Comparison of ENCODE assay signal across 1 cellular context in genomic region chr2:129821445-129821844, GRCh38.
TF ChIP-seq lines count a peak whose summit lies in the region.

No MANE protein-coding gene starts in this region.

TF ChIP-seq in GM23338, 12 proteins besides CTCF, POLR2A, EP300 and RAD21 (continued from another document):
- TF ChIP-seq, protein P1, sequence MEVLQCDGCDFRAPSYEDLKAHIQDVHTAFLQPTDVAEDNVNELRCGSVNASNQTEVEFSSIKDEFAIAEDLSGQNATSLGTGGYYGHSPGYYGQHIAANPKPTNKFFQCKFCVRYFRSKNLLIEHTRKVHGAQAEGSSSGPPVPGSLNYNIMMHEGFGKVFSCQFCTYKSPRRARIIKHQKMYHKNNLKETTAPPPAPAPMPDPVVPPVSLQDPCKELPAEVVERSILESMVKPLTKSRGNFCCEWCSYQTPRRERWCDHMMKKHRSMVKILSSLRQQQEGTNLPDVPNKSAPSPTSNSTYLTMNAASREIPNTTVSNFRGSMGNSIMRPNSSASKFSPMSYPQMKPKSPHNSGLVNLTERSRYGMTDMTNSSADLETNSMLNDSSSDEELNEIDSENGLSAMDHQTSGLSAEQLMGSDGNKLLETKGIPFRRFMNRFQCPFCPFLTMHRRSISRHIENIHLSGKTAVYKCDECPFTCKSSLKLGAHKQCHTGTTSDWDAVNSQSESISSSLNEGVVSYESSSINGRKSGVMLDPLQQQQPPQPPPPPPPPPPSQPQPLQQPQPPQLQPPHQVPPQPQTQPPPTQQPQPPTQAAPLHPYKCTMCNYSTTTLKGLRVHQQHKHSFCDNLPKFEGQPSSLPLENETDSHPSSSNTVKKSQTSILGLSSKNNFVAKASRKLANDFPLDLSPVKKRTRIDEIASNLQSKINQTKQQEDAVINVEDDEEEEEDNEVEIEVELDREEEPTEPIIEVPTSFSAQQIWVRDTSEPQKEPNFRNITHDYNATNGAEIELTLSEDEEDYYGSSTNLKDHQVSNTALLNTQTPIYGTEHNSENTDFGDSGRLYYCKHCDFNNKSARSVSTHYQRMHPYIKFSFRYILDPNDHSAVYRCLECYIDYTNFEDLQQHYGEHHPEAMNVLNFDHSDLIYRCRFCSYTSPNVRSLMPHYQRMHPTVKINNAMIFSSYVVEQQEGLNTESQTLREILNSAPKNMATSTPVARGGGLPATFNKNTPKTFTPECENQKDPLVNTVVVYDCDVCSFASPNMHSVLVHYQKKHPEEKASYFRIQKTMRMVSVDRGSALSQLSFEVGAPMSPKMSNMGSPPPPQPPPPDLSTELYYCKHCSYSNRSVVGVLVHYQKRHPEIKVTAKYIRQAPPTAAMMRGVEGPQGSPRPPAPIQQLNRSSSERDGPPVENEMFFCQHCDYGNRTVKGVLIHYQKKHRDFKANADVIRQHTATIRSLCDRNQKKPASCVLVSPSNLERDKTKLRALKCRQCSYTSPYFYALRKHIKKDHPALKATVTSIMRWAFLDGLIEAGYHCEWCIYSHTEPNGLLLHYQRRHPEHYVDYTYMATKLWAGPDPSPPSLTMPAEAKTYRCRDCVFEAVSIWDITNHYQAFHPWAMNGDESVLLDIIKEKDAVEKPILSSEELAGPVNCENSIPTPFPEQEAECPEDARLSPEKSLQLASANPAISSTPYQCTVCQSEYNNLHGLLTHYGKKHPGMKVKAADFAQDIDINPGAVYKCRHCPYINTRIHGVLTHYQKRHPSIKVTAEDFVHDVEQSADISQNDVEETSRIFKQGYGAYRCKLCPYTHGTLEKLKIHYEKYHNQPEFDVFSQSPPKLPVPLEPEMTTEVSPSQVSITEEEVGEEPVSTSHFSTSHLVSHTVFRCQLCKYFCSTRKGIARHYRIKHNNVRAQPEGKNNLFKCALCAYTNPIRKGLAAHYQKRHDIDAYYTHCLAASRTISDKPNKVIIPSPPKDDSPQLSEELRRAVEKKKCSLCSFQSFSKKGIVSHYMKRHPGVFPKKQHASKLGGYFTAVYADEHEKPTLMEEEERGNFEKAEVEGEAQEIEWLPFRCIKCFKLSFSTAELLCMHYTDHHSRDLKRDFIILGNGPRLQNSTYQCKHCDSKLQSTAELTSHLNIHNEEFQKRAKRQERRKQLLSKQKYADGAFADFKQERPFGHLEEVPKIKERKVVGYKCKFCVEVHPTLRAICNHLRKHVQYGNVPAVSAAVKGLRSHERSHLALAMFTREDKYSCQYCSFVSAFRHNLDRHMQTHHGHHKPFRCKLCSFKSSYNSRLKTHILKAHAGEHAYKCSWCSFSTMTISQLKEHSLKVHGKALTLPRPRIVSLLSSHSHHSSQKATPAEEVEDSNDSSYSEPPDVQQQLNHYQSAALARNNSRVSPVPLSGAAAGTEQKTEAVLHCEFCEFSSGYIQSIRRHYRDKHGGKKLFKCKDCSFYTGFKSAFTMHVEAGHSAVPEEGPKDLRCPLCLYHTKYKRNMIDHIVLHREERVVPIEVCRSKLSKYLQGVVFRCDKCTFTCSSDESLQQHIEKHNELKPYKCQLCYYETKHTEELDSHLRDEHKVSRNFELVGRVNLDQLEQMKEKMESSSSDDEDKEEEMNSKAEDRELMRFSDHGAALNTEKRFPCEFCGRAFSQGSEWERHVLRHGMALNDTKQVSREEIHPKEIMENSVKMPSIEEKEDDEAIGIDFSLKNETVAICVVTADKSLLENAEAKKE (CRISPR knock-in tag; IDR thresholded peaks at IDR 0.05) = no peak
- TF ChIP-seq, protein P2, sequence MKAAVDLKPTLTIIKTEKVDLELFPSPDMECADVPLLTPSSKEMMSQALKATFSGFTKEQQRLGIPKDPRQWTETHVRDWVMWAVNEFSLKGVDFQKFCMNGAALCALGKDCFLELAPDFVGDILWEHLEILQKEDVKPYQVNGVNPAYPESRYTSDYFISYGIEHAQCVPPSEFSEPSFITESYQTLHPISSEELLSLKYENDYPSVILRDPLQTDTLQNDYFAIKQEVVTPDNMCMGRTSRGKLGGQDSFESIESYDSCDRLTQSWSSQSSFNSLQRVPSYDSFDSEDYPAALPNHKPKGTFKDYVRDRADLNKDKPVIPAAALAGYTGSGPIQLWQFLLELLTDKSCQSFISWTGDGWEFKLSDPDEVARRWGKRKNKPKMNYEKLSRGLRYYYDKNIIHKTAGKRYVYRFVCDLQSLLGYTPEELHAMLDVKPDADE (IDR thresholded peaks at IDR 0.05) = no peak
- TF ChIP-seq EZH2phosphoT487 (IDR thresholded peaks at IDR 0.05; ENCODE audit: unreplicated experiment) = no peak
- no peak for TF ChIP-seq CREB1 (CRISPR knock-in tag; IDR thresholded peaks at IDR 0.05; ENCODE audit: low read depth)
- TF ChIP-seq JUNB (IDR thresholded peaks at IDR 0.05; ENCODE audit: unreplicated experiment) = no peak
- TF ChIP-seq, protein P3, sequence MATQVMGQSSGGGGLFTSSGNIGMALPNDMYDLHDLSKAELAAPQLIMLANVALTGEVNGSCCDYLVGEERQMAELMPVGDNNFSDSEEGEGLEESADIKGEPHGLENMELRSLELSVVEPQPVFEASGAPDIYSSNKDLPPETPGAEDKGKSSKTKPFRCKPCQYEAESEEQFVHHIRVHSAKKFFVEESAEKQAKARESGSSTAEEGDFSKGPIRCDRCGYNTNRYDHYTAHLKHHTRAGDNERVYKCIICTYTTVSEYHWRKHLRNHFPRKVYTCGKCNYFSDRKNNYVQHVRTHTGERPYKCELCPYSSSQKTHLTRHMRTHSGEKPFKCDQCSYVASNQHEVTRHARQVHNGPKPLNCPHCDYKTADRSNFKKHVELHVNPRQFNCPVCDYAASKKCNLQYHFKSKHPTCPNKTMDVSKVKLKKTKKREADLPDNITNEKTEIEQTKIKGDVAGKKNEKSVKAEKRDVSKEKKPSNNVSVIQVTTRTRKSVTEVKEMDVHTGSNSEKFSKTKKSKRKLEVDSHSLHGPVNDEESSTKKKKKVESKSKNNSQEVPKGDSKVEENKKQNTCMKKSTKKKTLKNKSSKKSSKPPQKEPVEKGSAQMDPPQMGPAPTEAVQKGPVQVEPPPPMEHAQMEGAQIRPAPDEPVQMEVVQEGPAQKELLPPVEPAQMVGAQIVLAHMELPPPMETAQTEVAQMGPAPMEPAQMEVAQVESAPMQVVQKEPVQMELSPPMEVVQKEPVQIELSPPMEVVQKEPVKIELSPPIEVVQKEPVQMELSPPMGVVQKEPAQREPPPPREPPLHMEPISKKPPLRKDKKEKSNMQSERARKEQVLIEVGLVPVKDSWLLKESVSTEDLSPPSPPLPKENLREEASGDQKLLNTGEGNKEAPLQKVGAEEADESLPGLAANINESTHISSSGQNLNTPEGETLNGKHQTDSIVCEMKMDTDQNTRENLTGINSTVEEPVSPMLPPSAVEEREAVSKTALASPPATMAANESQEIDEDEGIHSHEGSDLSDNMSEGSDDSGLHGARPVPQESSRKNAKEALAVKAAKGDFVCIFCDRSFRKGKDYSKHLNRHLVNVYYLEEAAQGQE (IDR thresholded peaks at IDR 0.05; ENCODE audit: unreplicated experiment) = no peak
- TF ChIP-seq STAT1 (IDR thresholded peaks at IDR 0.05; ENCODE audit: unreplicated experiment) = no peak
- no peak for TF ChIP-seq POLR2AphosphoS5 (IDR thresholded peaks at IDR 0.05; ENCODE audit: low read depth)
- no peak for TF ChIP-seq NANOG (IDR thresholded peaks at IDR 0.05; ENCODE audit: borderline replicate concordance)
- no peak for TF ChIP-seq ZNF331 (CRISPR knock-in tag; IDR thresholded peaks at IDR 0.05; ENCODE audit: low read depth)
TF ChIP-seq in GM23338: peak in this region for 0.
